1 cellular context compared by ENCODE assay signal in the genomic region with DNA sequence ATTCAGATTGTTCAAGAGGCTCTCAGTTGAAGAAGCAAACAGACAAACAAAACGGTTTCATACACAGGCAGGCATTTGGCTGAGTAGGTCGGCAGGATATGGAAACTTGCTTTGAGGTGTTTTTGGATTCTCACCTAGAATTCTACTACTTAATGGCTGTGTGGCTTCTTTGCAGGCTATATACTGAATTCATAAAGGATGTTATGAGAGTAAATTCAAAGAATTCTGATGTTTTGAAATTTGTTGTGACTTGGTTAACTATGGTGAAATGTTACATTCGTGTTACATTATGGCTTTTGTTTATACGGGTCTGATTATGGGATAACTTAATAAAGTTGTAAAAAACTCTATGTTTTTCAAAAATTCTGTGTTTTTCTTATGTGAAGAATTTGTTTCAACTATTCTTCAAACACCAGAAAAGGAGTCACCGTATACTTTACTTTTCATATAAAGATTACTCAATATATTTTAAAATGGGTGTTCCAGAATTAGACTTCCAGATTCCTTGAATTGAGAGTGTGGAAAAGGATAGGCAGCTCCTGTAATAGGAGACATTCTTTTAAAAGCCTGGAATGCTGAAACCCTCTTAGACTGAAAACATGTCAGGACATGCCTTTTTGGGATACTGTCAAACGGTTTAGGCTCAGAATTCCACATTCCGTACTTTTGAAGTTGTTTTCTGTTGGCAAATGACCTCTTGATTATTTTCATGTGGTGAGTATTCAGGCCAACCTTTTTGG.
TF ChIP-seq lines count a peak whose summit lies in the region.

No MANE protein-coding gene starts in this region.

TF ChIP-seq in H1, 55 proteins besides CTCF, POLR2A, EP300 and RAD21:
- no peak for TF ChIP-seq CEBPB (IDR thresholded peaks at IDR 0.05; ENCODE audit: low read depth, low read length)
- TF ChIP-seq ZNF274 (IDR thresholded peaks at IDR 0.05; ENCODE audit: borderline replicate concordance, extremely low read depth, low read length): no peak
- TF ChIP-seq, protein P1, sequence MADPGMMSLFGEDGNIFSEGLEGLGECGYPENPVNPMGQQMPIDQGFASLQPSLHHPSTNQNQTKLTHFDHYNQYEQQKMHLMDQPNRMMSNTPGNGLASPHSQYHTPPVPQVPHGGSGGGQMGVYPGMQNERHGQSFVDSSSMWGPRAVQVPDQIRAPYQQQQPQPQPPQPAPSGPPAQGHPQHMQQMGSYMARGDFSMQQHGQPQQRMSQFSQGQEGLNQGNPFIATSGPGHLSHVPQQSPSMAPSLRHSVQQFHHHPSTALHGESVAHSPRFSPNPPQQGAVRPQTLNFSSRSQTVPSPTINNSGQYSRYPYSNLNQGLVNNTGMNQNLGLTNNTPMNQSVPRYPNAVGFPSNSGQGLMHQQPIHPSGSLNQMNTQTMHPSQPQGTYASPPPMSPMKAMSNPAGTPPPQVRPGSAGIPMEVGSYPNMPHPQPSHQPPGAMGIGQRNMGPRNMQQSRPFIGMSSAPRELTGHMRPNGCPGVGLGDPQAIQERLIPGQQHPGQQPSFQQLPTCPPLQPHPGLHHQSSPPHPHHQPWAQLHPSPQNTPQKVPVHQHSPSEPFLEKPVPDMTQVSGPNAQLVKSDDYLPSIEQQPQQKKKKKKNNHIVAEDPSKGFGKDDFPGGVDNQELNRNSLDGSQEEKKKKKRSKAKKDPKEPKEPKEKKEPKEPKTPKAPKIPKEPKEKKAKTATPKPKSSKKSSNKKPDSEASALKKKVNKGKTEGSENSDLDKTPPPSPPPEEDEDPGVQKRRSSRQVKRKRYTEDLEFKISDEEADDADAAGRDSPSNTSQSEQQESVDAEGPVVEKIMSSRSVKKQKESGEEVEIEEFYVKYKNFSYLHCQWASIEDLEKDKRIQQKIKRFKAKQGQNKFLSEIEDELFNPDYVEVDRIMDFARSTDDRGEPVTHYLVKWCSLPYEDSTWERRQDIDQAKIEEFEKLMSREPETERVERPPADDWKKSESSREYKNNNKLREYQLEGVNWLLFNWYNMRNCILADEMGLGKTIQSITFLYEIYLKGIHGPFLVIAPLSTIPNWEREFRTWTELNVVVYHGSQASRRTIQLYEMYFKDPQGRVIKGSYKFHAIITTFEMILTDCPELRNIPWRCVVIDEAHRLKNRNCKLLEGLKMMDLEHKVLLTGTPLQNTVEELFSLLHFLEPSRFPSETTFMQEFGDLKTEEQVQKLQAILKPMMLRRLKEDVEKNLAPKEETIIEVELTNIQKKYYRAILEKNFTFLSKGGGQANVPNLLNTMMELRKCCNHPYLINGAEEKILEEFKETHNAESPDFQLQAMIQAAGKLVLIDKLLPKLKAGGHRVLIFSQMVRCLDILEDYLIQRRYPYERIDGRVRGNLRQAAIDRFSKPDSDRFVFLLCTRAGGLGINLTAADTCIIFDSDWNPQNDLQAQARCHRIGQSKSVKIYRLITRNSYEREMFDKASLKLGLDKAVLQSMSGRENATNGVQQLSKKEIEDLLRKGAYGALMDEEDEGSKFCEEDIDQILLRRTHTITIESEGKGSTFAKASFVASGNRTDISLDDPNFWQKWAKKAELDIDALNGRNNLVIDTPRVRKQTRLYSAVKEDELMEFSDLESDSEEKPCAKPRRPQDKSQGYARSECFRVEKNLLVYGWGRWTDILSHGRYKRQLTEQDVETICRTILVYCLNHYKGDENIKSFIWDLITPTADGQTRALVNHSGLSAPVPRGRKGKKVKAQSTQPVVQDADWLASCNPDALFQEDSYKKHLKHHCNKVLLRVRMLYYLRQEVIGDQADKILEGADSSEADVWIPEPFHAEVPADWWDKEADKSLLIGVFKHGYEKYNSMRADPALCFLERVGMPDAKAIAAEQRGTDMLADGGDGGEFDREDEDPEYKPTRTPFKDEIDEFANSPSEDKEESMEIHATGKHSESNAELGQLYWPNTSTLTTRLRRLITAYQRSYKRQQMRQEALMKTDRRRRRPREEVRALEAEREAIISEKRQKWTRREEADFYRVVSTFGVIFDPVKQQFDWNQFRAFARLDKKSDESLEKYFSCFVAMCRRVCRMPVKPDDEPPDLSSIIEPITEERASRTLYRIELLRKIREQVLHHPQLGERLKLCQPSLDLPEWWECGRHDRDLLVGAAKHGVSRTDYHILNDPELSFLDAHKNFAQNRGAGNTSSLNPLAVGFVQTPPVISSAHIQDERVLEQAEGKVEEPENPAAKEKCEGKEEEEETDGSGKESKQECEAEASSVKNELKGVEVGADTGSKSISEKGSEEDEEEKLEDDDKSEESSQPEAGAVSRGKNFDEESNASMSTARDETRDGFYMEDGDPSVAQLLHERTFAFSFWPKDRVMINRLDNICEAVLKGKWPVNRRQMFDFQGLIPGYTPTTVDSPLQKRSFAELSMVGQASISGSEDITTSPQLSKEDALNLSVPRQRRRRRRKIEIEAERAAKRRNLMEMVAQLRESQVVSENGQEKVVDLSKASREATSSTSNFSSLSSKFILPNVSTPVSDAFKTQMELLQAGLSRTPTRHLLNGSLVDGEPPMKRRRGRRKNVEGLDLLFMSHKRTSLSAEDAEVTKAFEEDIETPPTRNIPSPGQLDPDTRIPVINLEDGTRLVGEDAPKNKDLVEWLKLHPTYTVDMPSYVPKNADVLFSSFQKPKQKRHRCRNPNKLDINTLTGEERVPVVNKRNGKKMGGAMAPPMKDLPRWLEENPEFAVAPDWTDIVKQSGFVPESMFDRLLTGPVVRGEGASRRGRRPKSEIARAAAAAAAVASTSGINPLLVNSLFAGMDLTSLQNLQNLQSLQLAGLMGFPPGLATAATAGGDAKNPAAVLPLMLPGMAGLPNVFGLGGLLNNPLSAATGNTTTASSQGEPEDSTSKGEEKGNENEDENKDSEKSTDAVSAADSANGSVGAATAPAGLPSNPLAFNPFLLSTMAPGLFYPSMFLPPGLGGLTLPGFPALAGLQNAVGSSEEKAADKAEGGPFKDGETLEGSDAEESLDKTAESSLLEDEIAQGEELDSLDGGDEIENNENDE (IDR thresholded peaks at IDR 0.05; ENCODE audit: insufficient replicate concordance, low read length): no peak
- TF ChIP-seq TEAD4 (IDR thresholded peaks at IDR 0.05; ENCODE audit: low read depth, low read length): peak; percentile 57; the same call in 1 of the 2 replicates
- TF ChIP-seq POU5F1 (IDR thresholded peaks at IDR 0.05; ENCODE audit: low read depth, low read length): no peak
- TF ChIP-seq HDAC2 (IDR thresholded peaks at IDR 0.05; ENCODE audit: borderline replicate concordance in 1 of 2, low read depth in 2 of 2, low read length in 2 of 2): no peak
